14 cellular contexts compared by ENCODE assay signal in genomic region chr14:44941591-44941990, GRCh38.
"Had no signal": no experiment of that assay in that cellular context is flagged by ENCODE, and none has a peak within 500 bp of the region (broad histone marks: within the 10 kb centered on the region; RNA-seq: fewer than 3 reads in every experiment).

No MANE protein-coding gene starts in this region.

- ATAC-seq: activated CD4-positive, CD25-positive, alpha-beta regulatory T cell treated with anti-CD3 and anti-CD28 coated beads, Interleukin-2, amount 50 U/mL, for 24 hours; activated T-cell treated with anti-CD3 and anti-CD28 coated beads, Interleukin-2, amount 50 U/mL, for 4 hours; left colon; lower lobe of right lung; pancreas; sciatic nerve had no signal

- H3K4me3 ChIP-seq: ascending aorta, lower lobe of right lung, pancreas, spleen, thyroid gland had no signal

- H3K4me1 ChIP-seq: ascending aorta, lower lobe of right lung, pancreas, spleen, thyroid gland had no signal

- DNase-seq: activated CD4-positive, alpha-beta T cell treated with anti-CD3 and anti-CD28 coated beads, Interleukin-2, amount 50 U/mL, for 4 hours; activated gamma-delta T cell treated with Interleukin-2 at 50 U/mL for 16 hours; activated T-cell treated with anti-CD3 and anti-CD28 coated beads, Interleukin-2, amount 50 U/mL, for 4 hours; erythroblast; left colon; lower lobe of right lung; midbrain; pancreas; spleen; T1000; thyroid gland had no signal

- H3K4me3 Mint-ChIP-seq: activated T-cell treated with anti-CD3 and anti-CD28 coated beads, Interleukin-2, amount 50 U/mL, for 4 hours had no signal

- H3K27ac ChIP-seq: ascending aorta, lower lobe of right lung, pancreas, spleen, thyroid gland had no signal

- H3K27me3 ChIP-seq: ascending aorta, pancreas, spleen, thyroid gland had no signal
